ENCODE assay signal across 1 cellular context in the genomic region with DNA sequence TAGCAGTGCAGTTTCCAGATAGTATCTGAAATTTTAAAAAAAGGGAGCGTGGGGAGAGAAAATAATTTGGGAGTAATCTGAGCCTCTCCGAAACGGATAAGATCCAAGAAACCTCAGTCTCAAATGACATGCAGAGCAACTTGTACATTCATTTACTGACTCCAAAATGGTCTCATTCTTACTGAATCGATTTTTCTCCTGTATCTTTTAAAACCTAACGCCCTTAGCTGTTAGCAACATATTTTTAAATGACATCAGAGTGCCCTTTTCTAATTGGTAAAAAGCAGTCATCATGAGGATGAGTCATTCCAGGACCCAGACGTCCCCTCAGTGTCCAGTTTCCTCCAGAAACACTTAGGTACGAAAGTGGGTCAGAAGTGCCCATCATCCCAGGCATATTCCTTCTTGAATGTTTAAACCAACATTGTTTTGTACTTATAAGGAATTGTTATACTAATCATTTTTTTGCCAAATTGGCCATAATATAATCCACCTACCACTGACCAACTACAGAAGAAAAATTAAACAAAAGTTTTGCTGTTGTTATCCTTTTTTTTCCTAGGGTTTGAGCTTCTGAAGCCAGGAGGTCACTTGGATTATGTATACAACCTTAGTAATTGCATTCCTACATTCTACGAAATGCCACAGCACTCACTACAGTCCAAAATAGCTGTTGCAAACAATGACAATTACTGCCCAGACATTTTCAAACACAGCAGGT.
TF ChIP-seq lines count a peak whose summit lies in the region.

No MANE protein-coding gene starts in this region.

TF ChIP-seq in HEK293, 187 proteins besides CTCF, POLR2A, EP300 and RAD21 (continued from another document and continues in another):
- TF ChIP-seq, protein P1, sequence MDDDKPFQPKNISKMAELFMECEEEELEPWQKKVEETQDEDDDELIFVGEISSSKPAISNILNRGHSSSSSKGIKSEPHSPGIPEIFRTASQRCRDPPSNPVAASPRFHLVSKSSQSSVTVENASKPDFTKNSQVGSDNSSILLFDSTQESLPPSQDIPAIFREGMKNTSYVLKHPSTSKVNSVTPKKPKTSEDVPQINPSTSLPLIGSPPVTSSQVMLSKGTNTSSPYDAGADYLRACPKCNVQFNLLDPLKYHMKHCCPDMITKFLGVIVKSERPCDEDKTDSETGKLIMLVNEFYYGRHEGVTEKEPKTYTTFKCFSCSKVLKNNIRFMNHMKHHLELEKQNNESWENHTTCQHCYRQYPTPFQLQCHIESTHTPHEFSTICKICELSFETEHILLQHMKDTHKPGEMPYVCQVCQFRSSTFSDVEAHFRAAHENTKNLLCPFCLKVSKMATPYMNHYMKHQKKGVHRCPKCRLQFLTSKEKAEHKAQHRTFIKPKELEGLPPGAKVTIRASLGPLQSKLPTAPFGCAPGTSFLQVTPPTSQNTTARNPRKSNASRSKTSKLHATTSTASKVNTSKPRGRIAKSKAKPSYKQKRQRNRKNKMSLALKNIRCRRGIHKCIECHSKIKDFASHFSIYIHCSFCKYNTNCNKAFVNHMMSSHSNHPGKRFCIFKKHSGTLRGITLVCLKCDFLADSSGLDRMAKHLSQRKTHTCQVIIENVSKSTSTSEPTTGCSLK (tag by site-specific recombination; IDR thresholded peaks at IDR 0.05), result no peak
- TF ChIP-seq, protein P2, sequence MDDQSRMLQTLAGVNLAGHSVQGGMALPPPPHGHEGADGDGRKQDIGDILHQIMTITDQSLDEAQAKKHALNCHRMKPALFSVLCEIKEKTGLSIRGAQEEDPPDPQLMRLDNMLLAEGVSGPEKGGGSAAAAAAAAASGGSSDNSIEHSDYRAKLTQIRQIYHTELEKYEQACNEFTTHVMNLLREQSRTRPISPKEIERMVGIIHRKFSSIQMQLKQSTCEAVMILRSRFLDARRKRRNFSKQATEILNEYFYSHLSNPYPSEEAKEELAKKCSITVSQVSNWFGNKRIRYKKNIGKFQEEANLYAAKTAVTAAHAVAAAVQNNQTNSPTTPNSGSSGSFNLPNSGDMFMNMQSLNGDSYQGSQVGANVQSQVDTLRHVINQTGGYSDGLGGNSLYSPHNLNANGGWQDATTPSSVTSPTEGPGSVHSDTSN (CRISPR knock-in tag; IDR thresholded peaks at IDR 0.05), result no peak
- no peak for TF ChIP-seq ZNF626 (tag by site-specific recombination; IDR thresholded peaks at IDR 0.05)
- TF ChIP-seq BCL11A (tag by site-specific recombination; IDR thresholded peaks at IDR 0.05; ENCODE audit: low read depth), result no peak
- no peak for TF ChIP-seq KLF9 (tag by site-specific recombination; IDR thresholded peaks at IDR 0.05; ENCODE audit: low read depth)
- TF ChIP-seq ZNF654 (tag by site-specific recombination; IDR thresholded peaks at IDR 0.05; ENCODE audit: low read depth), result no peak
- no peak for TF ChIP-seq ZNF596 (tag by site-specific recombination; IDR thresholded peaks at IDR 0.05)
- TF ChIP-seq SETDB1 (IDR thresholded peaks at IDR 0.05; ENCODE audit: insufficient read length, low read length), result no peak
- TF ChIP-seq ZFP37 (tag by site-specific recombination; IDR thresholded peaks at IDR 0.05), result peak; percentile 59; the same call in 1 of the 2 replicates
- peak; percentile 54; the same call in 1 of the 2 replicates for TF ChIP-seq ZBTB17 (tag by site-specific recombination; IDR thresholded peaks at IDR 0.05)
- no peak for TF ChIP-seq SALL2 (tag by site-specific recombination; IDR thresholded peaks at IDR 0.05; ENCODE audit: borderline replicate concordance)
- no peak for TF ChIP-seq ZIC2 (tag by site-specific recombination; IDR thresholded peaks at IDR 0.05)
- TF ChIP-seq ZNF518A (tag by site-specific recombination; conservative IDR thresholded peaks at IDR 0.05; ENCODE audit: low read depth), result no peak
- TF ChIP-seq KLF10 (tag by site-specific recombination; IDR thresholded peaks at IDR 0.05), result no peak
- TF ChIP-seq ZNF677 (tag by site-specific recombination; IDR thresholded peaks at IDR 0.05), result no peak
- no peak for TF ChIP-seq ZNF830 (tag by site-specific recombination; IDR thresholded peaks at IDR 0.05; ENCODE audit: low read depth)
- TF ChIP-seq, protein P3, sequence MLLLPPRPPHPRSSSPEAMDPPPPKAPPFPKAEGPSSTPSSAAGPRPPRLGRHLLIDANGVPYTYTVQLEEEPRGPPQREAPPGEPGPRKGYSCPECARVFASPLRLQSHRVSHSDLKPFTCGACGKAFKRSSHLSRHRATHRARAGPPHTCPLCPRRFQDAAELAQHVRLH (tag by site-specific recombination; IDR thresholded peaks at IDR 0.05), result no peak
- no peak for TF ChIP-seq ZFHX2 (tag by site-specific recombination; conservative IDR thresholded peaks at IDR 0.05)
- TF ChIP-seq, protein P4, sequence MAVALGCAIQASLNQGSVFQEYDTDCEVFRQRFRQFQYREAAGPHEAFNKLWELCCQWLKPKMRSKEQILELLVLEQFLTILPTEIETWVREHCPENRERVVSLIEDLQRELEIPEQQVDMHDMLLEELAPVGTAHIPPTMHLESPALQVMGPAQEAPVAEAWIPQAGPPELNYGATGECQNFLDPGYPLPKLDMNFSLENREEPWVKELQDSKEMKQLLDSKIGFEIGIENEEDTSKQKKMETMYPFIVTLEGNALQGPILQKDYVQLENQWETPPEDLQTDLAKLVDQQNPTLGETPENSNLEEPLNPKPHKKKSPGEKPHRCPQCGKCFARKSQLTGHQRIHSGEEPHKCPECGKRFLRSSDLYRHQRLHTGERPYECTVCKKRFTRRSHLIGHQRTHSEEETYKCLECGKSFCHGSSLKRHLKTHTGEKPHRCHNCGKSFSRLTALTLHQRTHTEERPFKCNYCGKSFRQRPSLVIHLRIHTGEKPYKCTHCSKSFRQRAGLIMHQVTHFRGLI (tag by site-specific recombination; IDR thresholded peaks at IDR 0.05), result no peak
- no peak for TF ChIP-seq ZNF571 (tag by site-specific recombination; IDR thresholded peaks at IDR 0.05)
- TF ChIP-seq ZNF214 (tag by site-specific recombination; IDR thresholded peaks at IDR 0.05; ENCODE audit: borderline replicate concordance), result no peak
- no peak for TF ChIP-seq ZNF175 (tag by site-specific recombination; IDR thresholded peaks at IDR 0.05)
- peak; percentile 36; the same call in 1 of the 2 replicates for TF ChIP-seq FEZF1 (tag by site-specific recombination; IDR thresholded peaks at IDR 0.05)
- no peak for TF ChIP-seq MYNN (tag by site-specific recombination; IDR thresholded peaks at IDR 0.05; ENCODE audit: borderline replicate concordance)
- peak; percentile 41; the same call in 1 of the 2 replicates for TF ChIP-seq ZNF501 (tag by site-specific recombination; IDR thresholded peaks at IDR 0.05)
- TF ChIP-seq GLI4 (tag by site-specific recombination; IDR thresholded peaks at IDR 0.05), result no peak
- no peak for TF ChIP-seq ZNF404 (tag by site-specific recombination; IDR thresholded peaks at IDR 0.05)
- TF ChIP-seq ZNF416 (tag by site-specific recombination; IDR thresholded peaks at IDR 0.05), result no peak
- TF ChIP-seq MZF1 (tag by site-specific recombination; IDR thresholded peaks at IDR 0.05; ENCODE audit: borderline replicate concordance), result no peak
- no peak for TF ChIP-seq REST (tag by site-specific recombination; IDR thresholded peaks at IDR 0.05)
- no peak for TF ChIP-seq ZSCAN18 (tag by site-specific recombination; IDR thresholded peaks at IDR 0.05)
- peak; percentile 51; the same call in 1 of the 2 replicates for TF ChIP-seq SP7 (tag by site-specific recombination; IDR thresholded peaks at IDR 0.05)
- TF ChIP-seq ZNF426 (tag by site-specific recombination; IDR thresholded peaks at IDR 0.05), result no peak
- TF ChIP-seq ZNF558 (tag by site-specific recombination; IDR thresholded peaks at IDR 0.05), result 0 out of 2 replicates have a peak, but pooled peaks have one; percentile 17
- no peak for TF ChIP-seq ZNF48 (tag by site-specific recombination; IDR thresholded peaks at IDR 0.05)
- no peak for TF ChIP-seq ZBTB1 (tag by site-specific recombination; IDR thresholded peaks at IDR 0.05)
- TF ChIP-seq ZNF629 (tag by site-specific recombination; IDR thresholded peaks at IDR 0.05), result peak; percentile 81
- no peak for TF ChIP-seq OSR2 (tag by site-specific recombination; IDR thresholded peaks at IDR 0.05)
- TF ChIP-seq PRDM6 (tag by site-specific recombination; IDR thresholded peaks at IDR 0.05), result 0 out of 2 replicates have a peak, but pooled peaks have one; percentile 22
- TF ChIP-seq, protein P5, sequence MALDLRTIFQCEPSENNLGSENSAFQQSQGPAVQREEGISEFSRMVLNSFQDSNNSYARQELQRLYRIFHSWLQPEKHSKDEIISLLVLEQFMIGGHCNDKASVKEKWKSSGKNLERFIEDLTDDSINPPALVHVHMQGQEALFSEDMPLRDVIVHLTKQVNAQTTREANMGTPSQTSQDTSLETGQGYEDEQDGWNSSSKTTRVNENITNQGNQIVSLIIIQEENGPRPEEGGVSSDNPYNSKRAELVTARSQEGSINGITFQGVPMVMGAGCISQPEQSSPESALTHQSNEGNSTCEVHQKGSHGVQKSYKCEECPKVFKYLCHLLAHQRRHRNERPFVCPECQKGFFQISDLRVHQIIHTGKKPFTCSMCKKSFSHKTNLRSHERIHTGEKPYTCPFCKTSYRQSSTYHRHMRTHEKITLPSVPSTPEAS (tag by site-specific recombination; IDR thresholded peaks at IDR 0.05), result no peak
